12 cellular contexts compared by ENCODE assay signal in the genomic region with DNA sequence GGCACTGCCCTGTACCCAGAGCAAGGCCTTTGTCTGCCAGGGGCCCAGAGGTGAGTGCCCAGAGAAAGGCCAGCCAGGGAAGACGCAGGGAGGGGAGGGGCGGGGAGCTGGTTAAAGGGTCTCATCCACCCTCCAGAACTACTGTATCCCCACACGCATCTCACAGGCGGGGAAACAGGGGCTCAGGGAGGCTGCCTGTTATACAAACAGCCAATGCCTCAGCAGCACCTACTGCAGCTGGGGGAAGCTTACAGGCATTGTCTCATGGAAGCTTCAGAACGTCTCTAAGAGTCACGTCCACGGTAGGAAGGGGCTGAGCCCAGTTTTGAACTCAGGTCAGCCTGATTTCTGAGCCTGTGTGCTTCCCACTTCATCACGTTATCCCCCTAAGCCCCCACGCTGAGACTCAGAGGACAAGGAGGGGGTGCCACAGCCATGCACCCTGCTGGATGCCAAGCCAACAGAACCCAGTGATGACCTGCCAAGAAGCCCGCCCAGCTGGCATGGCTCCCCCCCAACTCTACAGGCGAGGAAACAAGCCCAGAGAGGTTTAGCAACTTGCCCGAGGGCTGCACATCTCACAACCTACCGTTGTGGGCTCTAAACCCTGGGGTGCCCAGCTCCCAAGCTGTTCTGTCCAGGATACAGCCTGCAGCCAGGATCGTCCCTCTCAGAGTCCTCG. TPM values are rescaled to one million over a fixed set of nuclear protein-coding genes. Genes with fewer than 3 reads are reported as not detected.
A peak's percentile ranks its signal among the peaks of the same experiment; 100 is the strongest.
DNase-seq lines count a peak whose midpoint lies in the region; ATAC-seq and TF ChIP-seq lines count a peak whose summit lies in the region.
"Had no signal": no experiment of that assay in that cellular context is flagged by ENCODE, and none has a peak within 500 bp of the region (broad histone marks: within the 10 kb centered on the region; RNA-seq: fewer than 3 reads in every experiment).

No MANE protein-coding gene starts in this region.

- H3K4me1 Mint-ChIP-seq in CD4-positive, CD25-positive, alpha-beta regulatory T cell = peaks cover 11 to 28% (median 14%) of the 10 kb centered on the region in 4 donors

- peaks cover 36% of the 10 kb centered on the region for H3K4me1 ChIP-seq in CD4-positive, CD25-positive, alpha-beta regulatory T cell (ENCODE audit: control insufficient read depth, insufficient read depth, low read length, poor library complexity, severe bottlenecking)
- H3K4me1 ChIP-seq in NT2/D1 (ENCODE audit: insufficient read depth, insufficient read length) (peaks cover 51% of the 10 kb centered on the region), osteoblast (ENCODE audit: insufficient read depth, low read length) (peaks cover 72% of the 10 kb centered on the region)

- no peaks in the 10 kb centered on the region for H3K27me3 ChIP-seq in CD4-positive, CD25-positive, alpha-beta regulatory T cell (ENCODE audit: control insufficient read depth, insufficient read depth, low read length)
- H3K27me3 ChIP-seq in NT2/D1 (ENCODE audit: insufficient read depth, insufficient read length) = peaks cover 7% of the 10 kb centered on the region
- H3K27me3 ChIP-seq in osteoblast (ENCODE audit: insufficient read depth, low read length) = no peaks in the 10 kb centered on the region
- H3K27me3 ChIP-seq: cardiac muscle cell, upper lobe of right lung had no signal

- H3K4me3 ChIP-seq in CD4-positive, CD25-positive, alpha-beta regulatory T cell (ENCODE audit: low read depth, low read length) = no peak overlapping the region
- peak overlapping the region; percentile 42 for H3K4me3 ChIP-seq in NT2/D1 (ENCODE audit: insufficient read length, low read depth)
- H3K4me3 ChIP-seq in fibroblast of mammary gland (ENCODE audit: control insufficient read depth, low read depth, low read length) = peak overlapping the region; percentile 9
- peak overlapping the region; percentile 67 for H3K4me3 ChIP-seq in osteoblast (ENCODE audit: insufficient read depth, low read length)
- H3K4me3 ChIP-seq: cardiac muscle cell, upper lobe of right lung had no signal

- H3K27ac ChIP-seq in CD4-positive, CD25-positive, alpha-beta regulatory T cell (ENCODE audit: insufficient read depth, low read length, poor library complexity, severe bottlenecking) = no peak overlapping the region
- H3K27ac ChIP-seq in osteoblast (ENCODE audit: low read depth, low read length) = peak overlapping the region; percentile 63
- H3K27ac ChIP-seq: cardiac muscle cell, upper lobe of right lung had no signal

- no peaks in the 10 kb centered on the region for H3K27me3 Mint-ChIP-seq in CD4-positive, CD25-positive, alpha-beta regulatory T cell
- H3K27me3 Mint-ChIP-seq: activated CD4-positive, alpha-beta T cell treated with anti-CD3 and anti-CD28 coated beads, Interleukin-2, amount 10 ng/mL, durations not matched to agents 24 days and 14 days had no signal

- ATAC-seq in CD4-positive, CD25-positive, alpha-beta regulatory T cell (ENCODE audit: low read depth in 2 of 2) = no peak
- ATAC-seq in GM21723 (IDR thresholded peaks at IDR 0.05; ENCODE audit: unreplicated experiment) = no peak
- ATAC-seq in GM21526 (IDR thresholded peaks at IDR 0.05; ENCODE audit: low FRiP score, unreplicated experiment) = no peak

- no peaks in the 10 kb centered on the region for H3K36me3 ChIP-seq in CD4-positive, CD25-positive, alpha-beta regulatory T cell (ENCODE audit: control insufficient read depth, insufficient read depth, low read length)
- H3K36me3 ChIP-seq in NT2/D1 (ENCODE audit: insufficient read depth, insufficient read length, low read length) = peaks cover 6% of the 10 kb centered on the region
- no peaks in the 10 kb centered on the region for H3K36me3 ChIP-seq in osteoblast (ENCODE audit: insufficient read depth, low read length)
- H3K36me3 ChIP-seq: cardiac muscle cell, upper lobe of right lung had no signal

- peak overlapping the region in 1 of 4 donors; percentile 51 for H3K4me3 Mint-ChIP-seq in CD4-positive, CD25-positive, alpha-beta regulatory T cell
- H3K4me3 Mint-ChIP-seq: activated CD4-positive, alpha-beta T cell treated with anti-CD3 and anti-CD28 coated beads, Interleukin-2, amount 10 ng/mL, durations not matched to agents 24 days and 14 days had no signal

- H3K9me3 ChIP-seq in CD4-positive, CD25-positive, alpha-beta regulatory T cell (ENCODE audit: control insufficient read depth in 2 of 2, low read length in 2 of 2) = no peaks in the 10 kb centered on the region
- H3K9me3 ChIP-seq in NT2/D1 (ENCODE audit: insufficient read depth, low read length) = no peaks in the 10 kb centered on the region
- H3K9me3 ChIP-seq in osteoblast (ENCODE audit: low read depth, low read length) = no peaks in the 10 kb centered on the region
- H3K9me3 ChIP-seq: upper lobe of right lung had no signal

- no peaks in the 10 kb centered on the region for H3K79me2 ChIP-seq in osteoblast (ENCODE audit: insufficient read depth, low read length)

- peak overlapping the region; percentile 83 for H3K4me2 ChIP-seq in osteoblast (ENCODE audit: insufficient read depth, low read length)

- peak overlapping the region; percentile 76 to 97 (median 83) for H3K27ac Mint-ChIP-seq in CD4-positive, CD25-positive, alpha-beta regulatory T cell

- H3K9ac ChIP-seq in NT2/D1 (ENCODE audit: insufficient read length, low read depth) = peak overlapping the region; percentile 80

- H3K9me3 Mint-ChIP-seq in CD4-positive, CD25-positive, alpha-beta regulatory T cell = no peaks in the 10 kb centered on the region
- H3K9me3 Mint-ChIP-seq: activated CD4-positive, alpha-beta T cell treated with anti-CD3 and anti-CD28 coated beads, Interleukin-2, amount 10 ng/mL, durations not matched to agents 24 days and 14 days had no signal

- no peaks in the 10 kb centered on the region for H4K20me1 ChIP-seq in osteoblast (ENCODE audit: insufficient read depth, low read length)

- DNase-seq in CD4-positive, CD25-positive, alpha-beta regulatory T cell = no peak
- DNase-seq in NT2/D1 (ENCODE audit: low read depth, low spot score) = no peak
- DNase-seq in fibroblast of mammary gland (ENCODE audit: low read depth) = no peak
- peak; percentile 81 for DNase-seq in osteoblast (ENCODE audit: insufficient read length, low spot score, missing footprints)
- DNase-seq in NCI-H226 = no peak
- no peak for DNase-seq in stimulated activated CD8-positive, alpha-beta memory T cell treated with anti-CD3 and anti-CD28 coated beads, Interleukin-4, amount 100 ng/mL, for 48 hours
- DNase-seq: activated CD4-positive, alpha-beta T cell treated with anti-CD3 and anti-CD28 coated beads, Interleukin-2, amount 10 ng/mL, durations not matched to agents 24 days and 14 days; DMS153; upper lobe of right lung had no signal

- TF ChIP-seq CTCF in fibroblast of mammary gland (conservative IDR thresholded peaks at IDR 0.05; ENCODE audit: control insufficient read depth, insufficient read depth, low read depth, low read length) (no peak), osteoblast (IDR thresholded peaks at IDR 0.05; ENCODE audit: extremely low read depth, low read depth, low read length) (no peak)

- H2AFZ ChIP-seq in osteoblast (ENCODE audit: low read length) = peak overlapping the region; percentile 53

- no peaks in the 10 kb centered on the region for H3K36me3 Mint-ChIP-seq in CD4-positive, CD25-positive, alpha-beta regulatory T cell

RNA-seq across cellular contexts. Expression of a gene that starts 54.5 kb away (rescaled TPM):
- 131 TPM for total RNA-seq in CD4-positive, CD25-positive, alpha-beta regulatory T cell
- polyA plus RNA-seq in CD4-positive, CD25-positive, alpha-beta regulatory T cell = 10 to 100 TPM; 17.7 to 23.7 (median 21.0) TPM
- total RNA-seq in osteoblast = 22.1 and 28.3 TPM in 2 replicates
